Comparison of ENCODE assay signal across 12 cellular contexts in genomic region chr12:106126441-106127288, GRCh38. TPM values are rescaled to one million over a fixed set of nuclear protein-coding genes. Genes with fewer than 3 reads are reported as not detected.
DNase-seq lines count a peak whose midpoint lies in the region; ATAC-seq, FAIRE-seq and TF ChIP-seq lines count a peak whose summit lies in the region.
"Had no signal": no experiment of that assay in that cellular context is flagged by ENCODE, and none has a peak within 500 bp of the region (broad histone marks: within the 10 kb centered on the region; RNA-seq: fewer than 3 reads in every experiment).

No MANE protein-coding gene starts in this region.

- peaks cover 5 to 18% of the 10 kb centered on the region in 2 experiments for H3K36me3 ChIP-seq in trophoblast cell (ENCODE audit: control insufficient read depth in 1 of 2, insufficient read depth in 2 of 2, low read length in 2 of 2)

- H3K9me3 ChIP-seq in trophoblast cell (ENCODE audit: insufficient read depth, low read depth, low read length), result no peaks in the 10 kb centered on the region
- H3K9me3 ChIP-seq: Caco-2 had no signal

- H4K8ac ChIP-seq in trophoblast cell (ENCODE audit: low read depth, low read length), result no peak overlapping the region

- no peak overlapping the region for H2BK12ac ChIP-seq in trophoblast cell (ENCODE audit: low read length)

- H3K27ac ChIP-seq in trophoblast cell (ENCODE audit: low read depth, low read length), result peak overlapping the region; percentile 2

- no peak for TF ChIP-seq CTCF in fibroblast of mammary gland (conservative IDR thresholded peaks at IDR 0.05; ENCODE audit: control insufficient read depth, insufficient read depth, low read depth, low read length)

- no peak overlapping the region for H4K12ac ChIP-seq in trophoblast cell (ENCODE audit: low read depth, low read length)

- no peak overlapping the region for H2AK5ac ChIP-seq in trophoblast cell (ENCODE audit: low read length)

- no CpG with 5 or more reads among the region's 1 CpG for WGBS in trophoblast cell (ENCODE audit: extremely low coverage, insufficient coverage, insufficient read length)

- H2AFZ ChIP-seq in trophoblast cell (ENCODE audit: insufficient read depth, low read length, poor library complexity), result no peak overlapping the region

- H2BK120ac ChIP-seq in trophoblast cell (ENCODE audit: insufficient read depth, low read length, poor library complexity), result no peak overlapping the region

- no peak for TF ChIP-seq POLR2A in H54 (IDR thresholded peaks at IDR 0.05; ENCODE audit: low read depth, low read length)

- H3K79me1 ChIP-seq in trophoblast cell (ENCODE audit: low read length), result peaks cover 2% of the 10 kb centered on the region

- no peak overlapping the region for H2BK5ac ChIP-seq in trophoblast cell (ENCODE audit: low read depth, low read length, poor library complexity)

- peak; percentile 44 for DNase-seq in ELF-1 (ENCODE audit: low read depth, low spot score)
- peak; percentile 64 for DNase-seq in T1000 (lab: John Stamatoyannopoulos, UW)
- peak; percentile 69 for DNase-seq in fibroblast of mammary gland (ENCODE audit: low read depth)
- DNase-seq in trophoblast cell, result no peak
- no peak for DNase-seq in cerebellar nuclear complex (lab: John Stamatoyannopoulos, UW)
- no peak for DNase-seq in H54 (ENCODE audit: insufficient read length, low spot score)
- DNase-seq in activated naive CD4-positive, alpha-beta T cell treated with anti-CD3 and anti-CD28 coated beads, Interleukin-2, amount 50 U/mL, for 72 hours (ENCODE audit: low spot score in 2 of 2), result no peak
- no peak for DNase-seq in NCI-H2107 (lab: John Stamatoyannopoulos, UW)
- DNase-seq: Caco-2; H7; stimulated activated CD4-positive, alpha-beta T cell treated with anti-CD3 and anti-CD28 coated beads, Interleukin-2, amount 100 ng/mL, for 48 hours had no signal

- H3K36me3 Mint-ChIP-seq in activated naive CD4-positive, alpha-beta T cell treated with anti-CD3 and anti-CD28 coated beads, Interleukin-2, amount 50 U/mL, for 72 hours, result no peaks in the 10 kb centered on the region
- H3K36me3 Mint-ChIP-seq: activated naive CD4-positive, alpha-beta T cell treated with anti-CD3 and anti-CD28 coated beads, Interleukin-2, amount 50 U/mL, for 24 hours had no signal

- H3K4me3 ChIP-seq in fibroblast of mammary gland (ENCODE audit: control insufficient read depth, low read depth, low read length) (no peak overlapping the region), trophoblast cell (ENCODE audit: low read depth, low read length) (no peak overlapping the region)

- no peak overlapping the region for H3K23ac ChIP-seq in trophoblast cell (ENCODE audit: low read length)

- no peak overlapping the region for H4K91ac ChIP-seq in trophoblast cell (ENCODE audit: low read depth, low read length)

- H3K4me1 ChIP-seq in trophoblast cell (ENCODE audit: control insufficient read depth in 1 of 2, insufficient read depth in 2 of 2, low read length in 2 of 2), result peaks cover 23 to 41% of the 10 kb centered on the region in 2 experiments

- no peak overlapping the region for H3K18ac ChIP-seq in trophoblast cell (ENCODE audit: low read length)

- H3K27ac Mint-ChIP-seq in activated naive CD4-positive, alpha-beta T cell treated with anti-CD3 and anti-CD28 coated beads, Interleukin-2, amount 50 U/mL, for 72 hours, result peak overlapping the region in 1 of 2 donors; percentile 16
- H3K27ac Mint-ChIP-seq: activated naive CD4-positive, alpha-beta T cell treated with anti-CD3 and anti-CD28 coated beads, Interleukin-2, amount 50 U/mL, for 24 hours had no signal

- H3K14ac ChIP-seq in trophoblast cell (ENCODE audit: low read length), result no peak overlapping the region

- H3K9ac ChIP-seq in trophoblast cell (ENCODE audit: low read length), result no peak overlapping the region

- no peaks in the 10 kb centered on the region for H3K9me3 Mint-ChIP-seq in activated naive CD4-positive, alpha-beta T cell treated with anti-CD3 and anti-CD28 coated beads, Interleukin-2, amount 50 U/mL, for 72 hours
- H3K9me3 Mint-ChIP-seq: activated naive CD4-positive, alpha-beta T cell treated with anti-CD3 and anti-CD28 coated beads, Interleukin-2, amount 50 U/mL, for 24 hours had no signal

- peak overlapping the region; percentile 75 for H3K4ac ChIP-seq in trophoblast cell (ENCODE audit: low read depth, low read length)

- H3K79me2 ChIP-seq in trophoblast cell (ENCODE audit: control insufficient read depth, insufficient read depth, low read length, poor library complexity), result peaks cover 36% of the 10 kb centered on the region

- H3K4me2 ChIP-seq in trophoblast cell (ENCODE audit: low read length), result no peak overlapping the region

- no peaks in the 10 kb centered on the region for H3K27me3 ChIP-seq in trophoblast cell (ENCODE audit: insufficient read depth, low read length)

- ATAC-seq in activated naive CD4-positive, alpha-beta T cell treated with anti-CD3 and anti-CD28 coated beads, Interleukin-2, amount 50 U/mL, for 72 hours, result no peak

- no peak for FAIRE-seq in H54 (lab: Jason Lieb, UNC)

RNA-seq across cellular contexts. Expression of gene NUAK1, which starts 12.1 kb away (rescaled TPM):
- 34.0 and 34.8 TPM in 2 replicates for polyA plus RNA-seq in trophoblast cell (2013)
- total RNA-seq in activated naive CD4-positive, alpha-beta T cell treated with anti-CD3 and anti-CD28 coated beads, Interleukin-2, amount 50 U/mL, for 72 hours, result not detected

Comparison
In these comparisons a context has a peak if more than half of its experiments do, and no peak if none do; other contexts are left out.
1. DNase-seq: peak in ELF-1 (single experiment), T1000 (single experiment) and fibroblast of mammary gland (single experiment); none in trophoblast cell (0 of 2), cerebellar nuclear complex (0 of 2), H54 (single experiment), activated naive CD4-positive, alpha-beta T cell treated with anti-CD3 and anti-CD28 coated beads, Interleukin-2, amount 50 U/mL, for 72 hours (0 of 2) and NCI-H2107 (single experiment).